29 cellular contexts compared by ENCODE assay signal in genomic region chr11:2717561-2717960, GRCh38.
"Had no signal": no experiment of that assay in that cellular context is flagged by ENCODE, and none has a peak within 500 bp of the region (broad histone marks: within the 10 kb centered on the region; RNA-seq: fewer than 3 reads in every experiment).

No MANE protein-coding gene starts in this region.

- H3K4me1 Mint-ChIP-seq: activated naive CD8-positive, alpha-beta T cell treated with anti-CD3 and anti-CD28 coated beads for 36 hours; immature natural killer cell; natural killer cell; stimulated activated memory B cell treated with anti-CD40 and anti-IgM and Interleukin-4, amounts not matched to agents 10 μg/mL and 1 μg/mL and 100 μg/mL, for 72 hours; stimulated activated naive CD8-positive, alpha-beta T cell treated with anti-CD3 and anti-CD28 coated beads, Interleukin-15, amount 100 ng/mL, for 72 hours had no signal

- H3K9me3 Mint-ChIP-seq: activated naive CD4-positive, alpha-beta T cell treated with anti-CD3 and anti-CD28 coated beads for 36 hours; activated naive CD8-positive, alpha-beta T cell treated with anti-CD3 and anti-CD28 coated beads for 36 hours; activated T-helper 1 cell treated with anti-CD3 and anti-CD28 coated beads, Interleukin-12 subunit alpha, Interleukin-12 subunit beta, Interleukin-2, Interleukin-4 antibody, amounts not matched to agents 30 ng/mL and 10 ng/mL and 1 ng/mL, durations not matched to agents 14 hours and 24 hours and 36 hours; immature natural killer cell; natural killer cell; stimulated activated memory B cell treated with anti-CD40 and anti-IgM and Interleukin-4, amounts not matched to agents 10 μg/mL and 1 μg/mL and 100 μg/mL, for 72 hours; stimulated activated naive CD8-positive, alpha-beta T cell treated with anti-CD3 and anti-CD28 coated beads, Interleukin-15, amount 100 ng/mL, for 72 hours; T-helper 1 cell treated with Interleukin-12 subunit alpha and Interleukin-12 subunit beta and Interleukin-4 antibody, amounts not matched to agents 30 μg/mL and 1 μg/mL, for 36 hours had no signal

- H3K27ac ChIP-seq: body of pancreas, ovary, right atrium auricular region, VCaP had no signal

- ATAC-seq: body of pancreas; left lobe of liver; natural killer cell; stimulated activated memory B cell treated with anti-CD40 and anti-IgM and Interleukin-4, amounts not matched to agents 10 μg/mL and 1 μg/mL and 100 μg/mL, for 72 hours; stimulated activated naive CD8-positive, alpha-beta T cell treated with anti-CD3 and anti-CD28 coated beads, Interleukin-15, amount 100 ng/mL, for 72 hours had no signal

- H3K4me2 ChIP-seq: smooth muscle cell had no signal

- H3K36me3 ChIP-seq: ovary, right atrium auricular region had no signal

- H3K36me3 Mint-ChIP-seq: activated naive CD8-positive, alpha-beta T cell treated with anti-CD3 and anti-CD28 coated beads for 36 hours; immature natural killer cell; natural killer cell; stimulated activated memory B cell treated with anti-CD40 and anti-IgM and Interleukin-4, amounts not matched to agents 10 μg/mL and 1 μg/mL and 100 μg/mL, for 72 hours had no signal

- H3K9me3 ChIP-seq: adrenal gland, body of pancreas, ovary, right atrium auricular region had no signal

- H3K27me3 Mint-ChIP-seq: activated naive CD8-positive, alpha-beta T cell treated with anti-CD3 and anti-CD28 coated beads for 36 hours; stimulated activated memory B cell treated with anti-CD40 and anti-IgM and Interleukin-4, amounts not matched to agents 10 μg/mL and 1 μg/mL and 100 μg/mL, for 72 hours; stimulated activated naive CD8-positive, alpha-beta T cell treated with anti-CD3 and anti-CD28 coated beads, Interleukin-15, amount 100 ng/mL, for 72 hours had no signal

- DNase-seq: activated CD4-positive, alpha-beta T cell treated with anti-CD3 and anti-CD28 coated beads for 4 hours; activated CD4-positive, alpha-beta T cell treated with anti-CD3 and anti-CD28 coated beads, Interleukin-2, amount 50 U/mL, for 4 hours; activated CD8-positive, alpha-beta memory T cell treated with anti-CD3 and anti-CD28 coated beads for 24 hours; activated effector memory CD4-positive, alpha-beta T cell treated with anti-CD3 and anti-CD28 coated beads, Interleukin-2, amount 50 U/mL, for 16 hours; activated naive CD4-positive, alpha-beta T cell treated with anti-CD3 and anti-CD28 coated beads for 36 hours; activated naive CD8-positive, alpha-beta T cell treated with anti-CD3 and anti-CD28 coated beads for 36 hours; adrenal gland; aorta; body of pancreas; head of caudate nucleus; hypothalamus; immature natural killer cell; mesendoderm; natural killer cell; ovary; stimulated activated CD4-positive, alpha-beta T cell treated with anti-CD3 and anti-CD28 coated beads, Interleukin-1b, Interleukin-23, amount 100 ng/mL, for 48 hours; stimulated activated CD4-positive, alpha-beta T cell treated with anti-CD3 and anti-CD28 coated beads, Interleukin-4, amount 100 ng/mL, for 4 hours; stimulated activated CD8-positive, alpha-beta memory T cell treated with anti-CD3 and anti-CD28 coated beads, Interleukin-4, amount 100 ng/mL, for 48 hours; stimulated activated naive CD8-positive, alpha-beta T cell treated with anti-CD3 and anti-CD28 coated beads, Interleukin-15, amount 100 ng/mL, for 72 hours; substantia nigra; T-helper 9 cell had no signal

- H3K4me3 ChIP-seq: adrenal gland, body of pancreas, lung, ovary, right atrium auricular region, smooth muscle cell had no signal

- H3K4me3 Mint-ChIP-seq: activated naive CD4-positive, alpha-beta T cell treated with anti-CD3 and anti-CD28 coated beads for 36 hours; activated naive CD8-positive, alpha-beta T cell treated with anti-CD3 and anti-CD28 coated beads for 36 hours; activated T-helper 1 cell treated with anti-CD3 and anti-CD28 coated beads, Interleukin-12 subunit alpha, Interleukin-12 subunit beta, Interleukin-2, Interleukin-4 antibody, amounts not matched to agents 30 ng/mL and 10 ng/mL and 1 ng/mL, durations not matched to agents 14 hours and 24 hours and 36 hours; immature natural killer cell; natural killer cell; stimulated activated memory B cell treated with anti-CD40 and anti-IgM and Interleukin-4, amounts not matched to agents 10 μg/mL and 1 μg/mL and 100 μg/mL, for 72 hours; stimulated activated naive CD8-positive, alpha-beta T cell treated with anti-CD3 and anti-CD28 coated beads, Interleukin-15, amount 100 ng/mL, for 72 hours; T-helper 1 cell treated with Interleukin-12 subunit alpha and Interleukin-12 subunit beta and Interleukin-4 antibody, amounts not matched to agents 30 μg/mL and 1 μg/mL, for 36 hours had no signal

- H3K27me3 ChIP-seq: adrenal gland, body of pancreas, ovary, right atrium auricular region had no signal

- H3K4me1 ChIP-seq: adrenal gland, body of pancreas had no signal

- H3K27ac Mint-ChIP-seq: activated naive CD4-positive, alpha-beta T cell treated with anti-CD3 and anti-CD28 coated beads for 36 hours; activated naive CD8-positive, alpha-beta T cell treated with anti-CD3 and anti-CD28 coated beads for 36 hours; activated T-helper 1 cell treated with anti-CD3 and anti-CD28 coated beads, Interleukin-12 subunit alpha, Interleukin-12 subunit beta, Interleukin-2, Interleukin-4 antibody, amounts not matched to agents 30 ng/mL and 10 ng/mL and 1 ng/mL, durations not matched to agents 14 hours and 24 hours and 36 hours; immature natural killer cell; natural killer cell; stimulated activated memory B cell treated with anti-CD40 and anti-IgM and Interleukin-4, amounts not matched to agents 10 μg/mL and 1 μg/mL and 100 μg/mL, for 72 hours; T-helper 1 cell treated with Interleukin-12 subunit alpha and Interleukin-12 subunit beta and Interleukin-4 antibody, amounts not matched to agents 30 μg/mL and 1 μg/mL, for 36 hours had no signal
